Comparison of ENCODE assay signal across 25 cellular contexts in the genomic region with DNA sequence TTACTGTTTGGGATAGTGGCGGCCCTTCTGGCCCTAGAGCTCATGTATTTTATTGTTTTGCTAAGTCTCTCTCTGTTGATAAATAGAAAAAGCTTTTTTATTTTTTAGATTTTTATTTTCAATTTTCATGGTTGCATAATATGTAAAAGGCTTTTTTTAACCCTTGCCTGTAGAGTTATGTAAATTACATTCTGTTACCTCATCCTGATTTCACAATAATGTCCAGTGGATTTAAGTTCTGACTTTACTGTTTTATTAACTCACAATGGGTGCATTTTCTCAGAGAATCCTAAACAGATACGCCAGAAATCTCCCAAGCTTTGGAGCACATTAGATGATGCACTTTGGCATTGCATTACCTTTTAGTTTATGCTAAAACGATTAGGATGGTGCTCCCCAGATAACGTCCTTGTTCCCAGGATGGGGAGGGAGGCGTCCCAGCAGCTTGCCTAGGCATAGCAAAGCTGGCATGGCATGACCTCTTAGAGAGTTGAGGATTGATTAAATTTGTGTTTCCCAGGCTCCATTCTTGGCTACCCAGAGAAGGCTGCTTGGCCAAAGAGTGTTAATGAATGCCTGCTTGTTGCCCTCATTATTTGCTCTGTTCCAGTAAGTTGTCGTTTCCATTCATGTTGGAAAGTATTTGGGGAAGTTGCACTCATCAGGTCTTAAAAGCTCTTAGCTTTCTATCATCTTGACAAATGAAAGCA. TPM values are rescaled to one million over a fixed set of nuclear protein-coding genes. Genes with fewer than 3 reads are reported as not detected.
A peak's percentile ranks its signal among the peaks of the same experiment; 100 is the strongest.
DNase-seq lines count a peak whose midpoint lies in the region; ATAC-seq and TF ChIP-seq lines count a peak whose summit lies in the region.
"Had no signal": no experiment of that assay in that cellular context is flagged by ENCODE, and none has a peak within 500 bp of the region (broad histone marks: within the 10 kb centered on the region; RNA-seq: fewer than 3 reads in every experiment).

No MANE protein-coding gene starts in this region.

- H3K4me3 ChIP-seq in left lung = no peak overlapping the region
- H3K4me3 ChIP-seq: coronary artery, tibial artery had no signal

- no peaks in the 10 kb centered on the region for H3K27me3 ChIP-seq in left lung
- H3K27me3 ChIP-seq: tibial artery had no signal

- DNase-seq in NCI-H345 (lab: John Stamatoyannopoulos, UW) (peak; percentile 78), NCI-H345 treated with DMSO at 0.1 percent for 48 hours (lab: John Stamatoyannopoulos, UW; ENCODE audit: unreplicated experiment) (no peak), HFFc6 (no peak), amniotic epithelial cell (ENCODE audit: low read depth) (peak; percentile 47), left lung (no peak), inferior parietal cortex (ENCODE audit: extremely low spot score) (no peak)
- DNase-seq in activated T-cell treated with anti-CD3 and anti-CD28 coated beads, Interleukin-2, amount 50 U/mL, for 48 hours = no peak
- DNase-seq: activated CD4-positive, alpha-beta T cell treated with anti-CD3 and anti-CD28 coated beads, Interleukin-2, amount 50 U/mL, for 1 hour; activated naive CD4-positive, alpha-beta T cell treated with Interleukin-2 at 50 U/mL for 16 hours; AML-193; CD4-positive, alpha-beta memory T cell; effector memory CD8-positive, alpha-beta T cell; GOT3; immature natural killer cell; naive B cell; PC-3; tibial artery had no signal

- no peak for TF ChIP-seq CTCF in HFFc6 (IDR thresholded peaks at IDR 0.05)
- TF ChIP-seq CTCF in left lung (IDR thresholded peaks at IDR 0.05) = no peak

- H3K27ac ChIP-seq in left lung = no peak overlapping the region
- H3K27ac ChIP-seq: coronary artery, tibial artery had no signal

- intact Hi-C loops in left lung (cut with DNase I) = no loop called here

- no peaks in the 10 kb centered on the region for H3K27me3 Mint-ChIP-seq in HFFc6 (ENCODE audit: insufficient read depth)
- H3K27me3 Mint-ChIP-seq: CD4-positive, alpha-beta memory T cell; effector memory CD8-positive, alpha-beta T cell; IgD-negative memory B cell; naive B cell; stimulated activated naive CD8-positive, alpha-beta T cell treated with anti-CD3 and anti-CD28 coated beads, Interleukin-15, Interleukin-2, amounts not matched to agents 100 ng/mL and 50 ng/mL, for 24 hours had no signal

- peaks cover 0 to 2% of the 10 kb centered on the region in 2 donors for H3K4me1 ChIP-seq in left lung

- H3K36me3 ChIP-seq in left lung = peaks cover 0 to 83% of the 10 kb centered on the region in 2 donors

- H3K27ac Mint-ChIP-seq in HFFc6 = peak overlapping the region; percentile 47
- H3K27ac Mint-ChIP-seq: CD4-positive, alpha-beta memory T cell; immature natural killer cell; mesothelial cell of epicardium; naive B cell; stimulated activated naive CD8-positive, alpha-beta T cell treated with anti-CD3 and anti-CD28 coated beads, Interleukin-15, Interleukin-2, amounts not matched to agents 100 ng/mL and 50 ng/mL, for 24 hours; WTC11 had no signal

- no peak overlapping the region for H3K4me3 Mint-ChIP-seq in HFFc6
- H3K4me3 Mint-ChIP-seq: CD4-positive, alpha-beta memory T cell; effector memory CD8-positive, alpha-beta T cell; IgD-negative memory B cell; immature natural killer cell; mesothelial cell of epicardium; naive B cell; stimulated activated naive CD8-positive, alpha-beta T cell treated with anti-CD3 and anti-CD28 coated beads, Interleukin-15, Interleukin-2, amounts not matched to agents 100 ng/mL and 50 ng/mL, for 24 hours; WTC11 had no signal

- no peaks in the 10 kb centered on the region for H3K9me3 ChIP-seq in left lung
- H3K9me3 ChIP-seq: tibial artery had no signal

- H3K36me3 Mint-ChIP-seq in HFFc6 (ENCODE audit: low read depth) = peaks cover 74% of the 10 kb centered on the region

- H3K9me3 Mint-ChIP-seq in HFFc6 = no peaks in the 10 kb centered on the region
- H3K9me3 Mint-ChIP-seq: CD4-positive, alpha-beta memory T cell; effector memory CD8-positive, alpha-beta T cell; IgD-negative memory B cell; immature natural killer cell; mesothelial cell of epicardium; naive B cell; stimulated activated naive CD8-positive, alpha-beta T cell treated with anti-CD3 and anti-CD28 coated beads, Interleukin-15, Interleukin-2, amounts not matched to agents 100 ng/mL and 50 ng/mL, for 24 hours; WTC11 had no signal

- H3K4me1 Mint-ChIP-seq in HFFc6 (ENCODE audit: low read depth) = peaks cover 83% of the 10 kb centered on the region
- H3K4me1 Mint-ChIP-seq: mesothelial cell of epicardium, WTC11 had no signal

- ATAC-seq in left lung (peak; percentile 72), GM21528 (IDR thresholded peaks at IDR 0.05; ENCODE audit: low FRiP score, unreplicated experiment) (no peak)
- ATAC-seq: effector memory CD8-positive, alpha-beta T cell; esophagus mucosa; left lobe of liver; PC-3; WTC11 had no signal

RNA-seq across cellular contexts. Expression of gene UTP25, which starts 17.1 kb away (rescaled TPM):
- total RNA-seq in HFFc6 (2021; fragmentation: NEBNext Ultra II Directional; extraction: Animal tissue kit (Norgen Biotek cat#: 25700)) = 10 to 100 TPM in 4 of 6 experiments, 1 to 10 TPM in 2; 9.0 to 18.5 (median 16.2) TPM
- 1 to 10 TPM; 4.1 to 7.2 TPM for total RNA-seq in left lung

RNA-seq across cellular contexts. Expression of gene IRF6, which starts 38.9 kb away (rescaled TPM):
- 1 to 10 TPM in 2 of 6 experiments, under 1 TPM in 4; 0.14 to 3.2 (median 0.28) TPM for total RNA-seq in HFFc6 (2021; fragmentation: NEBNext Ultra II Directional; extraction: Animal tissue kit (Norgen Biotek cat#: 25700))
- total RNA-seq in left lung = 10 to 100 TPM; 15.7 to 26.5 TPM

Comparison
In these comparisons a context has a peak if more than half of its experiments do, and no peak if none do; other contexts are left out.
1. DNase-seq: peak in NCI-H345 (single experiment) and amniotic epithelial cell (single experiment); none in NCI-H345 treated with DMSO at 0.1 percent for 48 hours (single experiment), HFFc6 (single experiment), left lung (0 of 2), activated T-cell treated with anti-CD3 and anti-CD28 coated beads, Interleukin-2, amount 50 U/mL, for 48 hours (0 of 2) and inferior parietal cortex (single experiment).